11 cellular contexts compared by ENCODE assay signal in genomic region chr19:40646564-40647254, GRCh38. TPM values are rescaled to one million over a fixed set of nuclear protein-coding genes. Genes with fewer than 3 reads are reported as not detected.
DNase-seq lines count a peak whose midpoint lies in the region; ATAC-seq, FAIRE-seq and TF ChIP-seq lines count a peak whose summit lies in the region.
"Had no signal": no experiment of that assay in that cellular context is flagged by ENCODE, and none has a peak within 500 bp of the region (broad histone marks: within the 10 kb centered on the region; RNA-seq: fewer than 3 reads in every experiment).

No MANE protein-coding gene starts in this region.

- no peak for TF ChIP-seq POLR2A in H1 (IDR thresholded peaks at IDR 0.05; ENCODE audit: control extremely low read depth in 1 of 2, low read depth in 2 of 2, low read length in 2 of 2)

- no peak overlapping the region for H3K27ac ChIP-seq in H1 (ENCODE audit: low read depth, low read length)
- H3K27ac ChIP-seq in CD8-positive, alpha-beta memory T cell (ENCODE audit: low read depth, low read length) = no peak overlapping the region

- H2AK5ac ChIP-seq in H1 (ENCODE audit: low read depth, low read length) = no peak overlapping the region

- DNase-seq in natural killer cell treated with Interleukin-12 subunit alpha and Interleukin-12 subunit beta and Interleukin-15 and Interleukin-18, amount 100 ng/mL, for 72 hours (ENCODE audit: low spot score) = peak; percentile 39
- DNase-seq in natural killer cell (no peak), H1 (ENCODE audit: low read depth in 1 of 2, low spot score in 2 of 2) (no peak), neural crest cell (ENCODE audit: low read depth, low spot score) (no peak), putamen (ENCODE audit: low spot score) (no peak), nucleus accumbens (lab: John Stamatoyannopoulos, UW) (no peak), AG20443 (ENCODE audit: low spot score) (no peak)
- DNase-seq in CD8-positive, alpha-beta memory T cell = no peak
- DNase-seq: KBM-7, retina, T-cell had no signal

- no peak overlapping the region for H3K4ac ChIP-seq in H1 (replicated peaks; ENCODE audit: insufficient read length, low read depth, low read length)

- H3K56ac ChIP-seq in H1 (replicated peaks; ENCODE audit: insufficient read length, low read depth, low read length) = no peak overlapping the region

- no peaks in the 10 kb centered on the region for H4K20me1 ChIP-seq in H1 (replicated peaks in 1 of 2; ENCODE audit: control insufficient read depth in 1 of 2, insufficient read depth in 2 of 2, low read length in 2 of 2)

- H2BK5ac ChIP-seq in H1 (ENCODE audit: low read depth, low read length) = no peak overlapping the region

- H3K27me3 ChIP-seq in H1 (replicated peaks in 1 of 4; ENCODE audit: control insufficient read depth in 3 of 4, extremely low read depth in 1 of 4, insufficient read depth in 3 of 4, low read length in 3 of 4) = no peaks in the 10 kb centered on the region; a peak in 1 of 7 replicates
- no peaks in the 10 kb centered on the region for H3K27me3 ChIP-seq in CD8-positive, alpha-beta memory T cell (ENCODE audit: insufficient read depth, low read length, poor library complexity, severe bottlenecking)

- TF ChIP-seq EP300 in H1 (IDR thresholded peaks at IDR 0.05; ENCODE audit: borderline replicate concordance in 1 of 2, low read depth in 2 of 2, low read length in 2 of 2) = no peak

- no peaks in the 10 kb centered on the region for H3K79me1 ChIP-seq in H1 (ENCODE audit: low read depth, low read length)

- no peaks in the 10 kb centered on the region for H3K36me3 ChIP-seq in H1 (ENCODE audit: control insufficient read depth in 2 of 4, insufficient read depth in 4 of 4, low read length in 3 of 4)
- no peaks in the 10 kb centered on the region for H3K36me3 ChIP-seq in CD8-positive, alpha-beta memory T cell (ENCODE audit: insufficient read depth, low read length)

- CTCF ChIA-PET in H1 (lab: Charles Lee; ENCODE audit: partially characterized antibody) = interaction anchor here (0.8 to 4.9 kb wide), 2 partner anchors 12 to 15 kb away, joined by 3 to 41 read pairs; no protein-coding TSS in a partner anchor
- CTCF ChIA-PET in CD8-positive, alpha-beta memory T cell (lab: Charles Lee) = interaction anchor here (1.1 to 2.4 kb wide), 2 partner anchors 12 to 126 kb away, joined by 3 to 20 read pairs; no protein-coding TSS in a partner anchor

- 90% methylated on average over 7 of the region's 9 CpGs; no CpG with 5 or more reads in 1 of the 2 experiments for WGBS in H1 (ENCODE audit: extremely low coverage in 1 of 2, insufficient coverage in 1 of 2, insufficient read length in 1 of 2, insufficient replicate concordance in 2 of 2, low coverage in 1 of 2, low lambda C conversion rate in 2 of 2, missing lambda C conversion rate in 1 of 2), 2 experiments

- no peak overlapping the region for H3K4me3 Mint-ChIP-seq in natural killer cell treated with Interleukin-12 subunit alpha and Interleukin-12 subunit beta and Interleukin-15 and Interleukin-18, amount 100 ng/mL, for 72 hours
- H3K4me3 Mint-ChIP-seq in natural killer cell = no peak overlapping the region
- peak overlapping the region; percentile 58 for H3K4me3 Mint-ChIP-seq in neural crest cell
- H3K4me3 Mint-ChIP-seq in CD8-positive, alpha-beta memory T cell = no peak overlapping the region
- H3K4me3 Mint-ChIP-seq: T-cell had no signal

- H2AFZ ChIP-seq in H1 (ENCODE audit: low read length) = no peak overlapping the region

- H3K4me3 ChIP-seq in H1 (ENCODE audit: extremely low read depth in 1 of 4, insufficient read depth in 2 of 4, low read depth in 3 of 4, low read length in 4 of 4) = no peak overlapping the region
- no peak overlapping the region for H3K4me3 ChIP-seq in CD8-positive, alpha-beta memory T cell (ENCODE audit: low read length)

- H3K4me2 ChIP-seq in H1 (ENCODE audit: insufficient read depth in 1 of 2, low read depth in 2 of 2, low read length in 2 of 2) = no peak overlapping the region

- H3K79me2 ChIP-seq in H1 (ENCODE audit: control insufficient read depth in 1 of 2, insufficient read depth in 2 of 2, low read length in 2 of 2) = no peaks in the 10 kb centered on the region

- H2BK120ac ChIP-seq in H1 (replicated peaks; ENCODE audit: low read depth, low read length) = no peak overlapping the region

- H2BK15ac ChIP-seq in H1 (ENCODE audit: low read length) = no peak overlapping the region

- no peak overlapping the region for H3K18ac ChIP-seq in H1 (ENCODE audit: extremely low read depth, low read length)

- H2BK12ac ChIP-seq in H1 (ENCODE audit: low read depth, low read length) = no peak overlapping the region

- FAIRE-seq in H1 (lab: Jason Lieb, UNC) = no peak

- no peaks in the 10 kb centered on the region for H3K4me1 Mint-ChIP-seq in natural killer cell treated with Interleukin-12 subunit alpha and Interleukin-12 subunit beta and Interleukin-15 and Interleukin-18, amount 100 ng/mL, for 72 hours (ENCODE audit: low read depth in 2 of 2)
- H3K4me1 Mint-ChIP-seq in natural killer cell = no peaks in the 10 kb centered on the region
- peaks cover 13% of the 10 kb centered on the region for H3K4me1 Mint-ChIP-seq in neural crest cell
- no peaks in the 10 kb centered on the region for H3K4me1 Mint-ChIP-seq in CD8-positive, alpha-beta memory T cell

- H3K23ac ChIP-seq in H1 (ENCODE audit: insufficient read length) = no peak overlapping the region

- TF ChIP-seq RAD21 in H1 (IDR thresholded peaks at IDR 0.05 in 1 of 2, conservative IDR thresholded peaks at IDR 0.05 in 1 of 2; ENCODE audit: low read depth in 2 of 2, low read length in 2 of 2) = no peak

- no peak overlapping the region for H3K27ac Mint-ChIP-seq in natural killer cell treated with Interleukin-12 subunit alpha and Interleukin-12 subunit beta and Interleukin-15 and Interleukin-18, amount 100 ng/mL, for 72 hours
- no peak overlapping the region for H3K27ac Mint-ChIP-seq in natural killer cell
- no peak overlapping the region for H3K27ac Mint-ChIP-seq in neural crest cell (ENCODE audit: unreplicated experiment)
- no peak overlapping the region for H3K27ac Mint-ChIP-seq in CD8-positive, alpha-beta memory T cell
- H3K27ac Mint-ChIP-seq: T-cell had no signal

- intact Hi-C loops in natural killer cell (cut with micrococcal nuclease) = no loop called here

- no peaks in the 10 kb centered on the region for H3K4me1 ChIP-seq in H1 (replicated peaks in 1 of 4; ENCODE audit: control insufficient read depth in 3 of 4, insufficient read depth in 4 of 4, low read length in 3 of 4)
- H3K4me1 ChIP-seq in CD8-positive, alpha-beta memory T cell (ENCODE audit: insufficient read depth, low read length) = no peaks in the 10 kb centered on the region

- no peaks in the 10 kb centered on the region for H3K36me3 Mint-ChIP-seq in natural killer cell treated with Interleukin-12 subunit alpha and Interleukin-12 subunit beta and Interleukin-15 and Interleukin-18, amount 100 ng/mL, for 72 hours
- no peaks in the 10 kb centered on the region for H3K36me3 Mint-ChIP-seq in natural killer cell
- no peaks in the 10 kb centered on the region for H3K36me3 Mint-ChIP-seq in neural crest cell (ENCODE audit: low read depth)
- H3K36me3 Mint-ChIP-seq in CD8-positive, alpha-beta memory T cell = peaks cover 0 to 2% (median 0%) of the 10 kb centered on the region in 3 donors
- H3K36me3 Mint-ChIP-seq: T-cell had no signal

- H4K91ac ChIP-seq in H1 (replicated peaks; ENCODE audit: insufficient read length, low read length) = no peak overlapping the region

- H3K9me3 Mint-ChIP-seq in natural killer cell treated with Interleukin-12 subunit alpha and Interleukin-12 subunit beta and Interleukin-15 and Interleukin-18, amount 100 ng/mL, for 72 hours = no peaks in the 10 kb centered on the region
- H3K9me3 Mint-ChIP-seq in natural killer cell = no peaks in the 10 kb centered on the region
- no peaks in the 10 kb centered on the region for H3K9me3 Mint-ChIP-seq in neural crest cell
- no peaks in the 10 kb centered on the region for H3K9me3 Mint-ChIP-seq in CD8-positive, alpha-beta memory T cell
- H3K9me3 Mint-ChIP-seq: T-cell had no signal

- H3K9ac ChIP-seq in H1 (replicated peaks in 1 of 4; ENCODE audit: extremely low read depth in 1 of 4, low read depth in 3 of 4, low read length in 3 of 4) = no peak overlapping the region

- no peak overlapping the region for H2BK20ac ChIP-seq in H1 (ENCODE audit: low read length)

- no peaks in the 10 kb centered on the region for H3K9me3 ChIP-seq in H1 (ENCODE audit: insufficient read depth in 2 of 2, low read depth in 1 of 2, low read length in 1 of 2)
- no peaks in the 10 kb centered on the region for H3K9me3 ChIP-seq in CD8-positive, alpha-beta memory T cell (ENCODE audit: low read length)

- H3K27me3 Mint-ChIP-seq in natural killer cell treated with Interleukin-12 subunit alpha and Interleukin-12 subunit beta and Interleukin-15 and Interleukin-18, amount 100 ng/mL, for 72 hours = peaks cover 0 to 6% of the 10 kb centered on the region in 2 donors
- H3K27me3 Mint-ChIP-seq in natural killer cell (ENCODE audit: low read depth in 2 of 2) (no peaks in the 10 kb centered on the region), neural crest cell (ENCODE audit: low read depth) (no peaks in the 10 kb centered on the region)
- H3K27me3 Mint-ChIP-seq in CD8-positive, alpha-beta memory T cell = peaks cover 12 to 16% of the 10 kb centered on the region in 2 donors

- H3K23me2 ChIP-seq in H1 (ENCODE audit: low read depth, low read length) = no peaks in the 10 kb centered on the region

- no peak overlapping the region for H3K14ac ChIP-seq in H1 (ENCODE audit: insufficient read length)

- POLR2A ChIA-PET in H1 (lab: Charles Lee; ENCODE audit: partially characterized antibody) = interaction anchor here (0.6 to 1.1 kb wide), 2 partner anchors 13 to 15 kb away, joined by 3 read pairs; no protein-coding TSS in a partner anchor
- POLR2A ChIA-PET in CD8-positive, alpha-beta memory T cell (lab: Charles Lee) = no interaction called here

- H4K8ac ChIP-seq in H1 (ENCODE audit: extremely low read depth, insufficient read depth, low read length) = peak overlapping the region; percentile 82; the same call in 1 of the 2 replicates

- H4K5ac ChIP-seq in H1 (ENCODE audit: insufficient read length, low read depth, low read length) = no peak overlapping the region

- TF ChIP-seq CTCF in natural killer cell (IDR thresholded peaks at IDR 0.05) = no peak
- TF ChIP-seq CTCF in H1 (IDR thresholded peaks at IDR 0.05; ENCODE audit: control extremely low read depth in 1 of 3, insufficient read depth in 1 of 3, low read depth in 1 of 3, low read length in 3 of 3) = no peak
- TF ChIP-seq CTCF in neural crest cell (conservative IDR thresholded peaks at IDR 0.05) = no peak

- no peak for ATAC-seq in natural killer cell treated with Interleukin-12 subunit alpha and Interleukin-12 subunit beta and Interleukin-15 and Interleukin-18, amount 100 ng/mL, for 72 hours
- ATAC-seq in natural killer cell = no peak
- ATAC-seq: T-cell had no signal

RNA-seq across cellular contexts. Expression of gene NUMBL, which starts 43.7 kb away (rescaled TPM):
- 10 to 100 TPM in 1 of 2 donors, 1 to 10 TPM in 1; 6.6 to 13.9 TPM for total RNA-seq in natural killer cell treated with Interleukin-12 subunit alpha and Interleukin-12 subunit beta and Interleukin-15 and Interleukin-18, amount 100 ng/mL, for 72 hours
- total RNA-seq in natural killer cell (10 to 100 TPM in 2 of 3 donors, 1 to 10 TPM in 1; 9.9 to 19.5 (median 10.2) TPM), neural crest cell (21.4 and 26.8 TPM in 2 replicates)
- 24.8 and 29.4 TPM in 2 replicates for total RNA-seq in H1 (2021; fragmentation: NEBNext Ultra II Directional; extraction: Animal tissue kit (Norgen Biotek cat#: 25700))
- polyA plus RNA-seq in H1 (2011; rRNA removed) = 13.5 and 20.0 TPM in 2 replicates
- 10.3 TPM for polyA plus RNA-seq in H1 (2011; cell fraction: cytosol; rRNA removed)
- 22.0 TPM for polyA plus RNA-seq in H1 (2011; cell fraction: nucleus; rRNA removed)
- 7.0 to 14.8 TPM (median 13.2 TPM) in 4 replicates for polyA plus RNA-seq in H1 (2012, experiment 1 of 2)
- 9.5 TPM for polyA plus RNA-seq in H1 (2012, experiment 2 of 2)
- 11.1 TPM for polyA plus RNA-seq in H1 (2013, experiment 1 of 2)
- 10.7 TPM for polyA plus RNA-seq in H1 (2013, experiment 2 of 2)
- polyA minus RNA-seq in H1 (2011; rRNA and poly(A)+ RNA removed) = 9.9 and 10.0 TPM in 2 replicates
- 6.8 TPM for polyA minus RNA-seq in H1 (2011; cell fraction: cytosol; rRNA and poly(A)+ RNA removed)
- polyA minus RNA-seq in H1 (2011; cell fraction: nucleus; rRNA and poly(A)+ RNA removed) = 14.0 TPM
- 10 to 100 TPM; 13.6 to 13.7 TPM for total RNA-seq in CD8-positive, alpha-beta memory T cell
- 1.1 TPM for polyA plus RNA-seq in CD8-positive, alpha-beta memory T cell

RNA-seq across cellular contexts. Expression of gene LTBP4, which starts 45.5 kb away (rescaled TPM):
- total RNA-seq in natural killer cell treated with Interleukin-12 subunit alpha and Interleukin-12 subunit beta and Interleukin-15 and Interleukin-18, amount 100 ng/mL, for 72 hours = 10 to 100 TPM; 28.1 to 59.0 TPM
- 100 to 1,000 TPM; 153 to 182 (median 157) TPM for total RNA-seq in natural killer cell
- 75.3 and 77.1 TPM in 2 replicates for total RNA-seq in H1 (2021; fragmentation: NEBNext Ultra II Directional; extraction: Animal tissue kit (Norgen Biotek cat#: 25700))
- polyA plus RNA-seq in H1 (2011; rRNA removed) = 54.5 and 111 TPM in 2 replicates
- 68.6 TPM for polyA plus RNA-seq in H1 (2011; cell fraction: cytosol; rRNA removed)
- polyA plus RNA-seq in H1 (2011; cell fraction: nucleus; rRNA removed) = 270 TPM
- 51.9 to 154 TPM (median 115 TPM) in 4 replicates for polyA plus RNA-seq in H1 (2012, experiment 1 of 2)
- 94.0 TPM for polyA plus RNA-seq in H1 (2012, experiment 2 of 2)
- polyA plus RNA-seq in H1 (2013, experiment 1 of 2) = 67.1 TPM
- 56.9 TPM for polyA plus RNA-seq in H1 (2013, experiment 2 of 2)
- polyA minus RNA-seq in H1 (2011; rRNA and poly(A)+ RNA removed) = 21.2 and 23.9 TPM in 2 replicates
- 61.7 TPM for polyA minus RNA-seq in H1 (2011; cell fraction: cytosol; rRNA and poly(A)+ RNA removed)
- 58.2 TPM for polyA minus RNA-seq in H1 (2011; cell fraction: nucleus; rRNA and poly(A)+ RNA removed)
- 125 TPM in 2 replicates for total RNA-seq in neural crest cell
- 100 to 1,000 TPM; 103 to 111 TPM for total RNA-seq in CD8-positive, alpha-beta memory T cell
- polyA plus RNA-seq in CD8-positive, alpha-beta memory T cell = 40.0 TPM
